In the genomic region with DNA sequence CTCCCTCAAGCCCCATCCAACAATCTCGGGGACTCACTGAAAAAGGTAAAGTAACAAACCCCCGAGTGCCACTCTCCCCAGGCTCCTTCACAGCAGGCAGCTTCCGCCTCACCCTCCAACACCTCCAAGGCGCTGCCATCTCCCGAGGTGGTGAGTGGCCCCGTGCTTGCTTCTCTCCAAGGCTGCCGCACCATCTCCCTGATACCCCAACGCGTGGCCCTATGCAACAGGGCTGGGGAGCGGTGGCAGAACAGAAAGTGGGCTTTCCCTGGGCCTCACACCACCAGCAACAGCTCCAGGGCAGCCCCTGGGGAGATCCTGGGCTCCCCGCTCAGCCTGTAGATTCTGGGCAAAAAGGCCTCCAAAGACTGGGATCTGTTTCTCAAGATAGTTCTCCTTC, we compare ENCODE assay signal across 18 cellular contexts.
DNase-seq lines count a peak whose midpoint lies in the region; ATAC-seq and TF ChIP-seq lines count a peak whose summit lies in the region.
"Had no signal": no experiment of that assay in that cellular context is flagged by ENCODE, and none has a peak within 500 bp of the region (broad histone marks: within the 10 kb centered on the region; RNA-seq: fewer than 3 reads in every experiment).

No MANE protein-coding gene starts in this region.

- H3K4me3 Mint-ChIP-seq in activated CD8-positive, alpha-beta T cell treated with anti-CD3 and anti-CD28 coated beads, Interleukin-2, amount 10 ng/mL, durations not matched to agents 7 days and 5 days, result no peak overlapping the region
- H3K4me3 Mint-ChIP-seq in activated CD8-positive, alpha-beta T cell treated with anti-CD3 and anti-CD28 coated beads for 36 hours, result no peak overlapping the region
- no peak overlapping the region for H3K4me3 Mint-ChIP-seq in stimulated activated naive CD8-positive, alpha-beta T cell treated with anti-CD3 and anti-CD28 coated beads, Interleukin-15, amount 100 ng/mL, for 72 hours
- H3K4me3 Mint-ChIP-seq in endothelial cell (ENCODE audit: unreplicated experiment) (no peak overlapping the region), type B pancreatic cell (no peak overlapping the region)
- H3K4me3 Mint-ChIP-seq: CD4-positive, CD25-positive, alpha-beta regulatory T cell had no signal

- H3K27me3 ChIP-seq in left lung, result no peaks in the 10 kb centered on the region
- H3K27me3 ChIP-seq: BE2C had no signal

- H3K4me1 Mint-ChIP-seq in activated CD8-positive, alpha-beta T cell treated with anti-CD3 and anti-CD28 coated beads, Interleukin-2, amount 10 ng/mL, durations not matched to agents 7 days and 5 days (ENCODE audit: low read depth), result peaks cover 17% of the 10 kb centered on the region
- no peaks in the 10 kb centered on the region for H3K4me1 Mint-ChIP-seq in activated CD8-positive, alpha-beta T cell treated with anti-CD3 and anti-CD28 coated beads for 36 hours (ENCODE audit: low read depth)
- H3K4me1 Mint-ChIP-seq in stimulated activated naive CD8-positive, alpha-beta T cell treated with anti-CD3 and anti-CD28 coated beads, Interleukin-15, amount 100 ng/mL, for 72 hours, result peaks cover 14% of the 10 kb centered on the region
- peaks cover 38% of the 10 kb centered on the region for H3K4me1 Mint-ChIP-seq in endothelial cell (ENCODE audit: unreplicated experiment)
- H3K4me1 Mint-ChIP-seq in type B pancreatic cell (ENCODE audit: unreplicated experiment), result no peaks in the 10 kb centered on the region

- H3K9me3 ChIP-seq in left lung, result no peaks in the 10 kb centered on the region
- H3K9me3 ChIP-seq: BE2C had no signal

- H3K27ac ChIP-seq in left lung, result no peak overlapping the region

- CTCF ChIA-PET in activated CD8-positive, alpha-beta T cell treated with anti-CD3 and anti-CD28 coated beads, Interleukin-2, amount 10 ng/mL, durations not matched to agents 7 days and 5 days (lab: Charles Lee), result interaction anchor here (1.0 kb wide), 1 partner anchor 22 kb away, joined by 3 read pairs; no protein-coding TSS in a partner anchor
- CTCF ChIA-PET in activated CD8-positive, alpha-beta T cell treated with anti-CD3 and anti-CD28 coated beads for 36 hours (lab: Charles Lee), result no interaction called here

- H3K27me3 Mint-ChIP-seq in activated CD8-positive, alpha-beta T cell treated with anti-CD3 and anti-CD28 coated beads, Interleukin-2, amount 10 ng/mL, durations not matched to agents 7 days and 5 days (ENCODE audit: low read depth), result no peaks in the 10 kb centered on the region
- no peaks in the 10 kb centered on the region for H3K27me3 Mint-ChIP-seq in activated CD8-positive, alpha-beta T cell treated with anti-CD3 and anti-CD28 coated beads for 36 hours
- no peaks in the 10 kb centered on the region for H3K27me3 Mint-ChIP-seq in stimulated activated naive CD8-positive, alpha-beta T cell treated with anti-CD3 and anti-CD28 coated beads, Interleukin-15, amount 100 ng/mL, for 72 hours
- peaks cover 21% of the 10 kb centered on the region for H3K27me3 Mint-ChIP-seq in endothelial cell (ENCODE audit: unreplicated experiment)
- H3K27me3 Mint-ChIP-seq in type B pancreatic cell, result no peaks in the 10 kb centered on the region
- H3K27me3 Mint-ChIP-seq: CD4-positive, CD25-positive, alpha-beta regulatory T cell had no signal

- H3K36me3 ChIP-seq in left lung, result peaks cover 0 to 100% of the 10 kb centered on the region in 2 donors
- H3K36me3 ChIP-seq: BE2C had no signal

- peak overlapping the region; percentile 35 for H3K27ac Mint-ChIP-seq in activated CD8-positive, alpha-beta T cell treated with anti-CD3 and anti-CD28 coated beads, Interleukin-2, amount 10 ng/mL, durations not matched to agents 7 days and 5 days
- no peak overlapping the region for H3K27ac Mint-ChIP-seq in activated CD8-positive, alpha-beta T cell treated with anti-CD3 and anti-CD28 coated beads for 36 hours
- peak overlapping the region in 1 of 2 donors; percentile 78 for H3K27ac Mint-ChIP-seq in stimulated activated naive CD8-positive, alpha-beta T cell treated with anti-CD3 and anti-CD28 coated beads, Interleukin-15, amount 100 ng/mL, for 72 hours
- H3K27ac Mint-ChIP-seq in endothelial cell (ENCODE audit: unreplicated experiment) (peak overlapping the region; percentile 48), type B pancreatic cell (no peak overlapping the region)

- H3K4me3 ChIP-seq in left lung, result no peak overlapping the region

- no peak for TF ChIP-seq CTCF in activated CD8-positive, alpha-beta T cell treated with anti-CD3 and anti-CD28 coated beads for 36 hours (IDR thresholded peaks at IDR 0.05)
- TF ChIP-seq CTCF in endothelial cell (IDR thresholded peaks at IDR 0.05; ENCODE audit: unreplicated experiment) (no peak), type B pancreatic cell (conservative IDR thresholded peaks at IDR 0.05) (no peak), left lung (IDR thresholded peaks at IDR 0.05) (no peak)

- H3K36me3 Mint-ChIP-seq in activated CD8-positive, alpha-beta T cell treated with anti-CD3 and anti-CD28 coated beads, Interleukin-2, amount 10 ng/mL, durations not matched to agents 7 days and 5 days (ENCODE audit: low read depth), result peaks cover 56% of the 10 kb centered on the region
- peaks cover 13% of the 10 kb centered on the region for H3K36me3 Mint-ChIP-seq in activated CD8-positive, alpha-beta T cell treated with anti-CD3 and anti-CD28 coated beads for 36 hours (ENCODE audit: low read depth)
- H3K36me3 Mint-ChIP-seq in endothelial cell (ENCODE audit: low read depth, unreplicated experiment) (peaks cover 55% of the 10 kb centered on the region), type B pancreatic cell (peaks cover 26% of the 10 kb centered on the region)

- no peaks in the 10 kb centered on the region for H3K9me3 Mint-ChIP-seq in activated CD8-positive, alpha-beta T cell treated with anti-CD3 and anti-CD28 coated beads, Interleukin-2, amount 10 ng/mL, durations not matched to agents 7 days and 5 days (ENCODE audit: insufficient read depth)
- no peaks in the 10 kb centered on the region for H3K9me3 Mint-ChIP-seq in activated CD8-positive, alpha-beta T cell treated with anti-CD3 and anti-CD28 coated beads for 36 hours
- H3K9me3 Mint-ChIP-seq in stimulated activated naive CD8-positive, alpha-beta T cell treated with anti-CD3 and anti-CD28 coated beads, Interleukin-15, amount 100 ng/mL, for 72 hours, result no peaks in the 10 kb centered on the region
- no peaks in the 10 kb centered on the region for H3K9me3 Mint-ChIP-seq in endothelial cell (ENCODE audit: unreplicated experiment)
- H3K9me3 Mint-ChIP-seq in type B pancreatic cell, result no peaks in the 10 kb centered on the region
- H3K9me3 Mint-ChIP-seq: CD4-positive, CD25-positive, alpha-beta regulatory T cell had no signal

- DNase-seq in activated CD8-positive, alpha-beta T cell treated with anti-CD3 and anti-CD28 coated beads, Interleukin-2, amount 10 ng/mL, durations not matched to agents 7 days and 5 days, result no peak
- DNase-seq in activated CD8-positive, alpha-beta T cell treated with anti-CD3 and anti-CD28 coated beads for 36 hours, result no peak
- no peak for DNase-seq in stimulated activated naive CD8-positive, alpha-beta T cell treated with anti-CD3 and anti-CD28 coated beads, Interleukin-15, amount 100 ng/mL, for 72 hours
- no peak for DNase-seq in stimulated activated naive CD8-positive, alpha-beta T cell treated with anti-CD3 and anti-CD28 coated beads, Interleukin-15, Interleukin-2, amounts not matched to agents 100 U/mL and 50 U/mL, for 24 hours
- no peak for DNase-seq in endothelial cell (ENCODE audit: low spot score)
- DNase-seq in type B pancreatic cell (ENCODE audit: extremely low spot score, unreplicated experiment), result peak; percentile 59
- DNase-seq in NCI-H1436 (lab: John Stamatoyannopoulos, UW), result no peak
- DNase-seq in left lung, result no peak
- DNase-seq: BE2C; CD4-positive, CD25-positive, alpha-beta regulatory T cell; COR-L47; DMS79; Kasumi-1; NCI-H1694 treated with DMSO at 0.1 percent for 48 hours; NCI-H2081 treated with DMSO at 0.1 percent for 48 hours; NCI-H446 treated with DMSO at 0.1 percent for 48 hours; NCI-H526 treated with DMSO at 0.1 percent for 48 hours; OCI-M1 had no signal

- intact Hi-C loops in activated CD8-positive, alpha-beta T cell treated with anti-CD3 and anti-CD28 coated beads for 36 hours (cut with micrococcal nuclease), result no loop called here
- intact Hi-C loops in left lung (cut with DNase I), result no loop called here

- peaks cover 0 to 7% of the 10 kb centered on the region in 2 donors for H3K4me1 ChIP-seq in left lung
- H3K4me1 ChIP-seq: BE2C had no signal

- POLR2A ChIA-PET in activated CD8-positive, alpha-beta T cell treated with anti-CD3 and anti-CD28 coated beads, Interleukin-2, amount 10 ng/mL, durations not matched to agents 7 days and 5 days (lab: Charles Lee), result interaction anchor here (1.4 kb wide), 1 partner anchor 19 kb away, joined by 4 read pairs; no protein-coding TSS in a partner anchor
- POLR2A ChIA-PET in activated CD8-positive, alpha-beta T cell treated with anti-CD3 and anti-CD28 coated beads for 36 hours (lab: Charles Lee), result interaction anchor here (1.0 kb wide), 1 partner anchor 13 kb away, joined by 3 read pairs; no protein-coding TSS in a partner anchor

- no peak for ATAC-seq in activated CD8-positive, alpha-beta T cell treated with anti-CD3 and anti-CD28 coated beads, Interleukin-2, amount 10 ng/mL, durations not matched to agents 7 days and 5 days
- no peak for ATAC-seq in activated CD8-positive, alpha-beta T cell treated with anti-CD3 and anti-CD28 coated beads for 36 hours
- ATAC-seq in stimulated activated naive CD8-positive, alpha-beta T cell treated with anti-CD3 and anti-CD28 coated beads, Interleukin-15, amount 100 ng/mL, for 72 hours, result peak; percentile 32
- no peak for ATAC-seq in stimulated activated naive CD8-positive, alpha-beta T cell treated with anti-CD3 and anti-CD28 coated beads, Interleukin-15, Interleukin-2, amounts not matched to agents 100 U/mL and 50 U/mL, for 24 hours
- no peak for ATAC-seq in left lung

Comparison
In these comparisons a context has a peak if more than half of its experiments do, and no peak if none do; other contexts are left out.
1. H3K27ac Mint-ChIP-seq: peak in activated CD8-positive, alpha-beta T cell treated with anti-CD3 and anti-CD28 coated beads, Interleukin-2, amount 10 ng/mL, durations not matched to agents 7 days and 5 days (single experiment) and endothelial cell (single experiment); none in activated CD8-positive, alpha-beta T cell treated with anti-CD3 and anti-CD28 coated beads for 36 hours (single experiment) and type B pancreatic cell (single experiment).